In genomic region chr11:133845413-133845812, GRCh38 we compare ENCODE assay signal across 35 cellular contexts. TPM values are rescaled to one million over a fixed set of nuclear protein-coding genes. Genes with fewer than 3 reads are reported as not detected.
"Had no signal": no experiment of that assay in that cellular context is flagged by ENCODE, and none has a peak within 500 bp of the region (broad histone marks: within the 10 kb centered on the region; RNA-seq: fewer than 3 reads in every experiment).

A gene with protein sequence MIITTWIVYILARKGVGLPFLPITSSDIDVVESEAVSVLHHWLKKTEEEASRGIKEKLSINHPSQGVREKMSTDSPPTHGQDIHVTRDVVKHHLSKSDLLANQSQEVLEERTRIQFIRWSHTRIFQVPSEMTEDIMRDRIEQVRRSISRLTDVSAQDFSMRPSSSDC (minus strand): TSS chr11:133845513. CDS start chr11:133845446, 67 bp downstream.

- H3K9me3 ChIP-seq: lower lobe of right lung, ovary, right atrium auricular region, right lobe of liver, thyroid gland, transverse colon, upper lobe of left lung, vagina had no signal

- H3K4me1 ChIP-seq: left lung, lower lobe of right lung, right atrium auricular region, right lobe of liver, transverse colon, upper lobe of left lung, vagina had no signal

- H3K27me3 ChIP-seq: ovary, right atrium auricular region, right lobe of liver, thyroid gland, transverse colon, upper lobe of left lung, vagina had no signal

- H3K27me3 Mint-ChIP-seq: naive B cell; stimulated activated memory B cell treated with anti-CD40 and anti-IgM and Interleukin-4, amounts not matched to agents 10 μg/mL and 1 μg/mL and 100 μg/mL, for 72 hours had no signal

- H3K36me3 ChIP-seq: left lung, lower lobe of right lung, ovary, right atrium auricular region, right lobe of liver, thyroid gland, transverse colon, upper lobe of left lung, vagina had no signal

- H3K27ac ChIP-seq: left lung, lower lobe of right lung, ovary, right atrium auricular region, right lobe of liver, thyroid gland, transverse colon, upper lobe of left lung, vagina had no signal

- H3K4me3 Mint-ChIP-seq: mesothelial cell of epicardium; naive B cell; natural killer cell; nephron progenitor cell; stimulated activated memory B cell treated with anti-CD40 and anti-IgM and Interleukin-4, amounts not matched to agents 10 μg/mL and 1 μg/mL and 100 μg/mL, for 72 hours; stimulated activated naive CD8-positive, alpha-beta T cell treated with anti-CD3 and anti-CD28 coated beads, Interleukin-15, amount 100 ng/mL, for 72 hours had no signal

- H3K4me1 Mint-ChIP-seq: naive B cell; natural killer cell; nephron progenitor cell; stimulated activated memory B cell treated with anti-CD40 and anti-IgM and Interleukin-4, amounts not matched to agents 10 μg/mL and 1 μg/mL and 100 μg/mL, for 72 hours; stimulated activated naive CD8-positive, alpha-beta T cell treated with anti-CD3 and anti-CD28 coated beads, Interleukin-15, amount 100 ng/mL, for 72 hours had no signal

- H3K36me3 Mint-ChIP-seq: mesothelial cell of epicardium; natural killer cell; stimulated activated memory B cell treated with anti-CD40 and anti-IgM and Interleukin-4, amounts not matched to agents 10 μg/mL and 1 μg/mL and 100 μg/mL, for 72 hours had no signal

- DNase-seq: hippocampal formation; kidney; left colon; left lung; lower lobe of right lung; mesendoderm; naive B cell; natural killer cell; nephron progenitor cell; ovary; right lobe of liver; stimulated activated CD4-positive, alpha-beta T cell treated with anti-CD3 and anti-CD28 coated beads, Interleukin-1b, Interleukin-23, amount 100 ng/mL, for 48 hours; stimulated activated CD4-positive, alpha-beta T cell treated with anti-CD3 and anti-CD28 coated beads, Interleukin-2, amount 100 ng/mL, for 48 hours; stimulated activated CD4-positive, alpha-beta T cell treated with anti-CD3 and anti-CD28 coated beads, Interleukin-4, amount 100 ng/mL, for 4 hours; stimulated activated CD8-positive, alpha-beta memory T cell treated with anti-CD3 and anti-CD28 coated beads, Interleukin-4, amount 100 ng/mL, for 48 hours; stimulated activated naive CD4-positive, alpha-beta T cell treated with Interleukin-2 at 50 U/mL for 16 hours; stimulated activated naive CD8-positive, alpha-beta T cell treated with anti-CD3 and anti-CD28 coated beads, Interleukin-15, amount 100 ng/mL, for 72 hours; substantia nigra; thyroid gland; transverse colon; upper lobe of left lung had no signal

- H3K27ac Mint-ChIP-seq: mesothelial cell of epicardium; natural killer cell; nephron progenitor cell; progenitor cell of endocrine pancreas; stimulated activated memory B cell treated with anti-CD40 and anti-IgM and Interleukin-4, amounts not matched to agents 10 μg/mL and 1 μg/mL and 100 μg/mL, for 72 hours; stimulated activated naive CD8-positive, alpha-beta T cell treated with anti-CD3 and anti-CD28 coated beads, Interleukin-15, amount 100 ng/mL, for 72 hours had no signal

- H3K4me3 ChIP-seq: left lung, lower lobe of right lung, ovary, right atrium auricular region, right lobe of liver, smooth muscle cell, thyroid gland, transverse colon, upper lobe of left lung, vagina had no signal

RNA-seq across cellular contexts. Expression of the gene that starts here (rescaled TPM):
- total RNA-seq: kidney, left colon, left lung, liver, lower lobe of right lung, mesothelial cell of epicardium, mononuclear cell, natural killer cell, omental fat pad, ovary, progenitor cell of endocrine pancreas, pulmonary artery endothelial cell, renal cortical epithelial cell, right atrium auricular region, right lobe of liver, skeletal muscle tissue, temporal lobe, transverse colon, upper lobe of left lung, urinary bladder, vagina had no signal
